8 cellular contexts compared by ENCODE assay signal in the genomic region with DNA sequence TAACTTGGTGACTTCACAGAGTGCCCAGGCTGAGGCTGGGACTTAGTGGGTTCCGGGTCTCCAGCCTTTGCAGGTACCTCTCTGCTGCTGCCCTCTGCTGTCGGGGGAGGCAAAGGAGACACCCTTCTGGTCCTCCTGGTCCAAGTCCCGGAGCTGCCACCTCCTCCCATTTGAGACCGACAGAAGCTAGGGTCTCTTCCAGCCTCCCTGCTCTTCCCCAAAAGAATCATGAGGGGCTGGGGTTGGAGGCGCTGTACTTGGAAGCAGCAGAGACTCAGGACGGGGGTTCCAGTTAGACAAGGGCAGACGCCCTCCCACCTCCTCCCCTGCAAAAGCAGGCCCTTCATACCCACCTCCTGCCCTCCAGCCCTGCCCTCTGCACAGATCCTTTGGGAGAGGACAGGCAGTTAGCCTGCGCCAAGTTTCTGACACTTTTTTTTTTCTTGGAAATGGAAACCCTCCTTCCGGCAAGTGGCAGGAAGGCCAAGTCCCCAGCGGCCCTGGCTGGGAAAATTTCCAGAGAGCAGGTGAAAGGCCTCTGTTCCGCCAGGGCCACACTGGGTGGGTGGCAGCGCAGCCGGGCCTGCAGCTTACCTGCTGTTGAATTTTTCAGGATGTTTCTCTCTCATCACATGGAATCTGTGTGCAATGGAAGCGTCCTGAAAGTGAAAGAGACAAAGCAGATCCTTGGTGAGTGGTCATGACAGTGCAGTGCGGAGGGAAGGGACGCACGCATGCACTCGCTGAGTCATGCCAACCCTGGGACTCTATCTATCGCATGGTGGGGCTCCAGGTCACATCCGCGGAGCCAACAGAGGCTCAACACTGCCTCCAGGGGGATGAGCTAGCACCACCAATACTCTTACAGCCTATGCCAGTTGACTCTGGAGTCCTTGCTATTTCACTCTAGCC.
DNase-seq lines count a peak whose midpoint lies in the region; ATAC-seq lines count a peak whose summit lies in the region.

No MANE protein-coding gene starts in this region.

- ATAC-seq in GM21423 (IDR thresholded peaks at IDR 0.05; ENCODE audit: unreplicated experiment), result peak; percentile 88

- H3K9ac ChIP-seq in skeletal muscle tissue (ENCODE audit: low read depth in 1 of 3, low read length in 3 of 3), result peak overlapping the region; percentile 68 to 80 (median 71)

- H3K27ac ChIP-seq in skeletal muscle tissue (ENCODE audit: low read depth, low read length), result peak overlapping the region; percentile 85

- no peaks in the 10 kb centered on the region for H3K36me3 ChIP-seq in skeletal muscle tissue (ENCODE audit: control insufficient read depth in 3 of 3, insufficient read depth in 3 of 3, low read length in 3 of 3)

- peaks cover 15 to 44% (median 31%) of the 10 kb centered on the region in 3 donors for H3K4me1 ChIP-seq in skeletal muscle tissue (ENCODE audit: control insufficient read depth in 3 of 3, insufficient read depth in 3 of 3, low read length in 3 of 3)

- peak; percentile 72 for DNase-seq in EL
- DNase-seq in HPDE6-E6E7 (ENCODE audit: extremely low spot score), result peak; percentile 81
- peak; percentile 81 for DNase-seq in SHP77 treated with DMSO at 0.1 percent for 48 hours (lab: John Stamatoyannopoulos, UW)
- DNase-seq in astrocyte of the hippocampus (ENCODE audit: low read depth, low spot score), result peak; percentile 77
- peak; percentile 76 for DNase-seq in iPS DF 4.7 (ENCODE audit: extremely low read depth, low spot score)
- no peak for DNase-seq in NCI-H187 treated with DMSO at 0.1 percent for 48 hours (lab: John Stamatoyannopoulos, UW)

- no peaks in the 10 kb centered on the region for H3K27me3 ChIP-seq in skeletal muscle tissue (ENCODE audit: control insufficient read depth in 3 of 3, insufficient read depth in 3 of 3, low read length in 3 of 3)

- H3K9me3 ChIP-seq in skeletal muscle tissue (ENCODE audit: control insufficient read depth in 3 of 3, low read length in 3 of 3), result no peaks in the 10 kb centered on the region

- peak overlapping the region; percentile 54 to 78 (median 70) for H3K4me3 ChIP-seq in skeletal muscle tissue (ENCODE audit: low read length in 3 of 3)
